1 cellular context compared by ENCODE assay signal in the genomic region with DNA sequence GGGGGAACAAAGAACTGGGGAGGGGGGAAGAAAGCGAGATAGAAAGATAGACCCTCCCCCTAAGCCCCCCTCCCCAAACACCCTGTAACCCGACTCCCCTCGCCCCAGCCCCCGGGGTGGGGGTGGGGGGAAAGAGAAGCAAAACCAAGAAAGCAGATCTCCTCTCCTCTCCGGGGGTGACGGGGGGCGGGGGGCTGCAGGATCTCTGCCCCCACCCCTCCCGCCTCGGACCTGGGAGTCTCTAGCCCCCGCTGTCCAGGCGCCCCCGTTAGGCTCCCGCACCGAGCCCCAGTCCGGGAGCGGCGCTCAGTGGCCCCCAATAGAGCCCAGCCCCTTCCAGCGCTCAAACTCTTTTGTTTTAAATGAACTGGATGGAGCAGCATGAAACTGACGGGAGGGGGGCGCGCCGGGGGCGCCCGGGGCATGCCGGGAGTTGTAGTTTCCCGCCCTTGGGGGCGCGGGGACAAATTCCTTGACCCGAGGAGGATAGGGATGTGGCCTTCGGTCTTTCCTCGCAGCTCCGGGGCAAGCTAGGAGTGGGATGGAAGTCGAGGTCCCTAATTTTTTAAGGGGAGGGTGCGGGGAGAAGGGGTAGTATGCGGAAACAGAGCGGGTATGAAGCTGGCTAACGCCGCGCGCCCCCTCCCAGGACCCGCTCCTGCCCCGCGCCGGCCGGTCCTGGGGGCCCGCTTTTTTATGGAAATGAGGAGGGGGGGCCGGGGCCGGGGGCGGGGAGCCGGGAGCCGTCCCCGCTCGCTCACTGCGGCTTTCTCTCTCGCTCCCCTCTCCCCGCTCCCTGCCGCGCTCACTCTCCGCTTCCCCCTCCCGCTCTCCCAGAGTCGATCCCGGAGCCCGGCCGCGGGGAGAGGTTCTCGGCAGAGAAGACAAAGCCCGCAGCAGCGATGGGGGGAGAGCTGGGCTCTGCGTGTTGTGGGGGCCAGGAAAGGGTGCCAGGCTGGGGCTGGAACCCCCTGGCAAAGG.
TF ChIP-seq lines count a peak whose summit lies in the region.

Gene MEX3A, minus strand, starts transcription at position 355 of the 981 bp plus-strand sequence. CDS start 467 bp downstream, outside the sequence.

TF ChIP-seq in HEK293, 187 proteins besides CTCF, POLR2A, EP300 and RAD21 (continued from another document and continues in another):
- TF ChIP-seq, protein P1, sequence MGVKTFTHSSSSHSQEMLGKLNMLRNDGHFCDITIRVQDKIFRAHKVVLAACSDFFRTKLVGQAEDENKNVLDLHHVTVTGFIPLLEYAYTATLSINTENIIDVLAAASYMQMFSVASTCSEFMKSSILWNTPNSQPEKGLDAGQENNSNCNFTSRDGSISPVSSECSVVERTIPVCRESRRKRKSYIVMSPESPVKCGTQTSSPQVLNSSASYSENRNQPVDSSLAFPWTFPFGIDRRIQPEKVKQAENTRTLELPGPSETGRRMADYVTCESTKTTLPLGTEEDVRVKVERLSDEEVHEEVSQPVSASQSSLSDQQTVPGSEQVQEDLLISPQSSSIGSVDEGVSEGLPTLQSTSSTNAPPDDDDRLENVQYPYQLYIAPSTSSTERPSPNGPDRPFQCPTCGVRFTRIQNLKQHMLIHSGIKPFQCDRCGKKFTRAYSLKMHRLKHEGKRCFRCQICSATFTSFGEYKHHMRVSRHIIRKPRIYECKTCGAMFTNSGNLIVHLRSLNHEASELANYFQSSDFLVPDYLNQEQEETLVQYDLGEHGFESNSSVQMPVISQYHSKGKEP (tag by site-specific recombination; IDR thresholded peaks at IDR 0.05), result no peak
- TF ChIP-seq ZBTB20 (tag by site-specific recombination; IDR thresholded peaks at IDR 0.05) (peak; percentile 59), ZNF544 (tag by site-specific recombination; IDR thresholded peaks at IDR 0.05) (no peak), SP7 (tag by site-specific recombination; IDR thresholded peaks at IDR 0.05) (no peak), ZFP37 (tag by site-specific recombination; IDR thresholded peaks at IDR 0.05) (no peak), ZNF274 (IDR thresholded peaks at IDR 0.05; ENCODE audit: low read length) (no peak), ZNF274 (tag by site-specific recombination; IDR thresholded peaks at IDR 0.05; ENCODE audit: borderline replicate concordance) (no peak), OVOL3 (tag by site-specific recombination; IDR thresholded peaks at IDR 0.05) (no peak), ZBTB17 (tag by site-specific recombination; IDR thresholded peaks at IDR 0.05) (peak; percentile 94), ZNF596 (tag by site-specific recombination; IDR thresholded peaks at IDR 0.05) (peak; percentile 67; the same call in 1 of the 2 replicates), ZFP41 (tag by site-specific recombination; IDR thresholded peaks at IDR 0.05; ENCODE audit: borderline replicate concordance) (no peak), ZNF654 (tag by site-specific recombination; IDR thresholded peaks at IDR 0.05; ENCODE audit: low read depth) (no peak), ZNF571 (tag by site-specific recombination; IDR thresholded peaks at IDR 0.05) (no peak), ZNF184 (tag by site-specific recombination; IDR thresholded peaks at IDR 0.05) (no peak), ZNF214 (tag by site-specific recombination; IDR thresholded peaks at IDR 0.05; ENCODE audit: borderline replicate concordance) (no peak), ZNF624 (tag by site-specific recombination; IDR thresholded peaks at IDR 0.05) (no peak), ZNF677 (tag by site-specific recombination; IDR thresholded peaks at IDR 0.05) (no peak), ZNF416 (tag by site-specific recombination; IDR thresholded peaks at IDR 0.05) (no peak), ZNF292 (tag by site-specific recombination; IDR thresholded peaks at IDR 0.05; ENCODE audit: borderline replicate concordance, low read depth) (no peak), KLF1 (tag by site-specific recombination; IDR thresholded peaks at IDR 0.05) (no peak), SP3 (tag by site-specific recombination; IDR thresholded peaks at IDR 0.05) (peak; percentile 71), PRDM1 (tag by site-specific recombination; IDR thresholded peaks at IDR 0.05) (no peak), HOXD13 (CRISPR knock-in tag; IDR thresholded peaks at IDR 0.05; ENCODE audit: borderline replicate concordance) (no peak), ZNF600 (tag by site-specific recombination; IDR thresholded peaks at IDR 0.05) (peak; percentile 69; the same call in 1 of the 2 replicates), ZNF10 (tag by site-specific recombination; IDR thresholded peaks at IDR 0.05) (no peak), ZNF433 (tag by site-specific recombination; IDR thresholded peaks at IDR 0.05; ENCODE audit: low read depth) (no peak), GLI2 (tag by site-specific recombination; IDR thresholded peaks at IDR 0.05; ENCODE audit: borderline replicate concordance, low read depth) (no peak), OSR2 (tag by site-specific recombination; IDR thresholded peaks at IDR 0.05) (no peak), ZNF776 (tag by site-specific recombination; IDR thresholded peaks at IDR 0.05; ENCODE audit: borderline replicate concordance) (no peak), ZSCAN30 (tag by site-specific recombination; IDR thresholded peaks at IDR 0.05) (no peak), YY1 (tag by site-specific recombination; IDR thresholded peaks at IDR 0.05) (no peak), ZXDB (tag by site-specific recombination; IDR thresholded peaks at IDR 0.05) (peak; percentile 70; the same call in 1 of the 2 replicates), ZNF626 (tag by site-specific recombination; IDR thresholded peaks at IDR 0.05) (no peak), ZNF175 (tag by site-specific recombination; IDR thresholded peaks at IDR 0.05) (no peak), PATZ1 (tag by site-specific recombination; IDR thresholded peaks at IDR 0.05) (peak; percentile 95), ZNF2 (tag by site-specific recombination; IDR thresholded peaks at IDR 0.05) (no peak), ZNF529 (tag by site-specific recombination; IDR thresholded peaks at IDR 0.05; ENCODE audit: insufficient replicate concordance) (no peak), ZNF785 (tag by site-specific recombination; IDR thresholded peaks at IDR 0.05) (no peak), ZSCAN16 (tag by site-specific recombination; IDR thresholded peaks at IDR 0.05) (no peak), ZNF561 (tag by site-specific recombination; IDR thresholded peaks at IDR 0.05; ENCODE audit: borderline replicate concordance) (peak; percentile 34; the same call in 1 of the 2 replicates), ZBTB21 (tag by site-specific recombination; IDR thresholded peaks at IDR 0.05) (0 out of 2 replicates have a peak, but pooled peaks have one; percentile 26), ZNF837 (tag by site-specific recombination; IDR thresholded peaks at IDR 0.05) (no peak), KLF8 (tag by site-specific recombination; IDR thresholded peaks at IDR 0.05) (no peak)
- TF ChIP-seq, protein P2, sequence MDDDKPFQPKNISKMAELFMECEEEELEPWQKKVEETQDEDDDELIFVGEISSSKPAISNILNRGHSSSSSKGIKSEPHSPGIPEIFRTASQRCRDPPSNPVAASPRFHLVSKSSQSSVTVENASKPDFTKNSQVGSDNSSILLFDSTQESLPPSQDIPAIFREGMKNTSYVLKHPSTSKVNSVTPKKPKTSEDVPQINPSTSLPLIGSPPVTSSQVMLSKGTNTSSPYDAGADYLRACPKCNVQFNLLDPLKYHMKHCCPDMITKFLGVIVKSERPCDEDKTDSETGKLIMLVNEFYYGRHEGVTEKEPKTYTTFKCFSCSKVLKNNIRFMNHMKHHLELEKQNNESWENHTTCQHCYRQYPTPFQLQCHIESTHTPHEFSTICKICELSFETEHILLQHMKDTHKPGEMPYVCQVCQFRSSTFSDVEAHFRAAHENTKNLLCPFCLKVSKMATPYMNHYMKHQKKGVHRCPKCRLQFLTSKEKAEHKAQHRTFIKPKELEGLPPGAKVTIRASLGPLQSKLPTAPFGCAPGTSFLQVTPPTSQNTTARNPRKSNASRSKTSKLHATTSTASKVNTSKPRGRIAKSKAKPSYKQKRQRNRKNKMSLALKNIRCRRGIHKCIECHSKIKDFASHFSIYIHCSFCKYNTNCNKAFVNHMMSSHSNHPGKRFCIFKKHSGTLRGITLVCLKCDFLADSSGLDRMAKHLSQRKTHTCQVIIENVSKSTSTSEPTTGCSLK (tag by site-specific recombination; IDR thresholded peaks at IDR 0.05), result no peak
- TF ChIP-seq, protein P3, sequence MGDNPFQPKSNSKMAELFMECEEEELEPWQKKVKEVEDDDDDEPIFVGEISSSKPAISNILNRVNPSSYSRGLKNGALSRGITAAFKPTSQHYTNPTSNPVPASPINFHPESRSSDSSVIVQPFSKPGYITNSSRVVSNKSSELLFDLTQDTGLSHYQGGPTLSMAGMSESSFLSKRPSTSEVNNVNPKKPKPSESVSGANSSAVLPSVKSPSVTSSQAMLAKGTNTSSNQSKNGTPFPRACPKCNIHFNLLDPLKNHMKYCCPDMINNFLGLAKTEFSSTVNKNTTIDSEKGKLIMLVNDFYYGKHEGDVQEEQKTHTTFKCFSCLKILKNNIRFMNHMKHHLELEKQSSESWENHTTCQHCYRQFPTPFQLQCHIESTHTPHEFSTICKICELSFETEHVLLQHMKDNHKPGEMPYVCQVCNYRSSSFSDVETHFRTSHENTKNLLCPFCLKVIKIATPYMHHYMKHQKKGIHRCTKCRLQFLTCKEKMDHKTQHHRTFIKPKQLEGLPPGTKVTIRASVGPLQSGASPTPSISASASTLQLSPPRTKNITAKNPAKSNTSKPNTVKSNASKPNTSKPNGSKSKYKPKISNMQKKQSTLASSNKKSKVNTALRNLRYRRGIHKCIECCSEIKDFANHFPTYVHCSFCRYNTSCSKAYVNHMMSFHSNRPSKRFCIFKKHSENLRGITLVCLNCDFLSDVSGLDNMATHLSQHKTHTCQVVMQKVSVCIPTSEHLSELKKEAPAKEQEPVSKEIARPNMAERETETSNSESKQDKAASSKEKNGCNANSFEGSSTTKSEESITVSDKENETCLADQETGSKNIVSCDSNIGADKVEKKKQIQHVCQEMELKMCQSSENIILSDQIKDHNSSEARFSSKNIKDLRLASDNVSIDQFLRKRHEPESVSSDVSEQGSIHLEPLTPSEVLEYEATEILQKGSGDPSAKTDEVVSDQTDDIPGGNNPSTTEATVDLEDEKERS (tag by site-specific recombination; IDR thresholded peaks at IDR 0.05), result no peak
- TF ChIP-seq, protein P4, sequence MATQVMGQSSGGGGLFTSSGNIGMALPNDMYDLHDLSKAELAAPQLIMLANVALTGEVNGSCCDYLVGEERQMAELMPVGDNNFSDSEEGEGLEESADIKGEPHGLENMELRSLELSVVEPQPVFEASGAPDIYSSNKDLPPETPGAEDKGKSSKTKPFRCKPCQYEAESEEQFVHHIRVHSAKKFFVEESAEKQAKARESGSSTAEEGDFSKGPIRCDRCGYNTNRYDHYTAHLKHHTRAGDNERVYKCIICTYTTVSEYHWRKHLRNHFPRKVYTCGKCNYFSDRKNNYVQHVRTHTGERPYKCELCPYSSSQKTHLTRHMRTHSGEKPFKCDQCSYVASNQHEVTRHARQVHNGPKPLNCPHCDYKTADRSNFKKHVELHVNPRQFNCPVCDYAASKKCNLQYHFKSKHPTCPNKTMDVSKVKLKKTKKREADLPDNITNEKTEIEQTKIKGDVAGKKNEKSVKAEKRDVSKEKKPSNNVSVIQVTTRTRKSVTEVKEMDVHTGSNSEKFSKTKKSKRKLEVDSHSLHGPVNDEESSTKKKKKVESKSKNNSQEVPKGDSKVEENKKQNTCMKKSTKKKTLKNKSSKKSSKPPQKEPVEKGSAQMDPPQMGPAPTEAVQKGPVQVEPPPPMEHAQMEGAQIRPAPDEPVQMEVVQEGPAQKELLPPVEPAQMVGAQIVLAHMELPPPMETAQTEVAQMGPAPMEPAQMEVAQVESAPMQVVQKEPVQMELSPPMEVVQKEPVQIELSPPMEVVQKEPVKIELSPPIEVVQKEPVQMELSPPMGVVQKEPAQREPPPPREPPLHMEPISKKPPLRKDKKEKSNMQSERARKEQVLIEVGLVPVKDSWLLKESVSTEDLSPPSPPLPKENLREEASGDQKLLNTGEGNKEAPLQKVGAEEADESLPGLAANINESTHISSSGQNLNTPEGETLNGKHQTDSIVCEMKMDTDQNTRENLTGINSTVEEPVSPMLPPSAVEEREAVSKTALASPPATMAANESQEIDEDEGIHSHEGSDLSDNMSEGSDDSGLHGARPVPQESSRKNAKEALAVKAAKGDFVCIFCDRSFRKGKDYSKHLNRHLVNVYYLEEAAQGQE (tag by site-specific recombination; IDR thresholded peaks at IDR 0.05), result no peak
- TF ChIP-seq, protein P5, sequence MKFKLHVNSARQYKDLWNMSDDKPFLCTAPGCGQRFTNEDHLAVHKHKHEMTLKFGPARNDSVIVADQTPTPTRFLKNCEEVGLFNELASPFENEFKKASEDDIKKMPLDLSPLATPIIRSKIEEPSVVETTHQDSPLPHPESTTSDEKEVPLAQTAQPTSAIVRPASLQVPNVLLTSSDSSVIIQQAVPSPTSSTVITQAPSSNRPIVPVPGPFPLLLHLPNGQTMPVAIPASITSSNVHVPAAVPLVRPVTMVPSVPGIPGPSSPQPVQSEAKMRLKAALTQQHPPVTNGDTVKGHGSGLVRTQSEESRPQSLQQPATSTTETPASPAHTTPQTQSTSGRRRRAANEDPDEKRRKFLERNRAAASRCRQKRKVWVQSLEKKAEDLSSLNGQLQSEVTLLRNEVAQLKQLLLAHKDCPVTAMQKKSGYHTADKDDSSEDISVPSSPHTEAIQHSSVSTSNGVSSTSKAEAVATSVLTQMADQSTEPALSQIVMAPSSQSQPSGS (tag by site-specific recombination; IDR thresholded peaks at IDR 0.05; ENCODE audit: low read depth), result no peak
- TF ChIP-seq, protein P6, sequence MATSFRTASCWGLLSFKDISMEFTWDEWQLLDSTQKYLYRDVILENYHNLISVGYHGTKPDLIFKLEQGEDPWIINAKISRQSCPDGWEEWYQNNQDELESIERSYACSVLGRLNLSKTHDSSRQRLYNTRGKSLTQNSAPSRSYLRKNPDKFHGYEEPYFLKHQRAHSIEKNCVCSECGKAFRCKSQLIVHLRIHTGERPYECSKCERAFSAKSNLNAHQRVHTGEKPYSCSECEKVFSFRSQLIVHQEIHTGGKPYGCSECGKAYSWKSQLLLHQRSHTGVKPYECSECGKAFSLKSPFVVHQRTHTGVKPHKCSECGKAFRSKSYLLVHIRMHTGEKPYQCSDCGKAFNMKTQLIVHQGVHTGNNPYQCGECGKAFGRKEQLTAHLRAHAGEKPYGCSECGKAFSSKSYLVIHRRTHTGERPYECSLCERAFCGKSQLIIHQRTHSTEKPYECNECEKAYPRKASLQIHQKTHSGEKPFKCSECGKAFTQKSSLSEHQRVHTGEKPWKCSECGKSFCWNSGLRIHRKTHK (tag by site-specific recombination; IDR thresholded peaks at IDR 0.05), result no peak
